In the genomic region with DNA sequence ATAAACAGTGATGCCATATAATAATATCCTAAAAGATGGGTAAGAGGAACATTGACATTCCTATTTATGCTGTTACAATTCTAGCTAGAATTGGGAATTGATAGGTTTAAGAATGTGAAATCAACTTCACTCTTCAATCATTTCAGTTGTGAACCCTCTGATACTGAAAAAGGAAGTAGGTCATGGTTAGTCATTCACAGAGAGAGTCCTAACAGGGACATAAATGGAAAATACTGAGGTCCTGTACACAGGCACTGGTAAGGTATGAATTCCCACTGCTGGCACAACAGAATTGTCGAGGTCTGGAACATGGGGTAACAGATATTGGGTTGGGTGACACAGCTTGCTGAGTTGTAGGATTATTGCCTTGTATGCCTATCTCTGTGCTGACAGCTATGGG, we compare ENCODE assay signal across 15 cellular contexts.
A peak's percentile ranks its signal among the peaks of the same experiment; 100 is the strongest.
DNase-seq lines count a peak whose midpoint lies in the region; ATAC-seq and TF ChIP-seq lines count a peak whose summit lies in the region.
"Had no signal": no experiment of that assay in that cellular context is flagged by ENCODE, and none has a peak within 500 bp of the region (broad histone marks: within the 10 kb centered on the region; RNA-seq: fewer than 3 reads in every experiment).

No MANE protein-coding gene starts in this region.

- H3K9me3 ChIP-seq in CD4-positive, alpha-beta memory T cell (ENCODE audit: control insufficient read depth in 1 of 2, low read length in 2 of 2) = no peaks in the 10 kb centered on the region

- no peak overlapping the region for H3K4me3 ChIP-seq in CD4-positive, alpha-beta memory T cell (ENCODE audit: low read length in 2 of 2)
- H3K4me3 ChIP-seq in lower leg skin (ENCODE audit: low read depth, poor library complexity, severe bottlenecking) = no peak overlapping the region
- H3K4me3 ChIP-seq: hepatocyte had no signal

- no peaks in the 10 kb centered on the region for H3K27me3 ChIP-seq in CD4-positive, alpha-beta memory T cell (ENCODE audit: insufficient read depth, low read length)
- H3K27me3 ChIP-seq: hepatocyte had no signal

- no peak overlapping the region for H3K4me3 Mint-ChIP-seq in CD4-positive, alpha-beta memory T cell
- H3K4me3 Mint-ChIP-seq: activated B cell treated with CpG ODN at 0.5 μM for 24 hours, nephron progenitor cell had no signal

- no peaks in the 10 kb centered on the region for H3K36me3 ChIP-seq in CD4-positive, alpha-beta memory T cell (ENCODE audit: insufficient read depth, low read length)

- no peak overlapping the region for H3K27ac Mint-ChIP-seq in CD4-positive, alpha-beta memory T cell
- H3K27ac Mint-ChIP-seq: activated B cell treated with CpG ODN at 0.5 μM for 24 hours, nephron progenitor cell had no signal

- H3K27ac ChIP-seq in CD4-positive, alpha-beta memory T cell (ENCODE audit: low read depth, low read length) = no peak overlapping the region
- H3K27ac ChIP-seq: epithelial cell of prostate, hepatocyte had no signal

- POLR2A ChIA-PET in CD4-positive, alpha-beta memory T cell (lab: Charles Lee; ENCODE audit: partially characterized antibody) = no interaction called here

- no peaks in the 10 kb centered on the region for H3K27me3 Mint-ChIP-seq in CD4-positive, alpha-beta memory T cell
- H3K27me3 Mint-ChIP-seq: activated B cell treated with CpG ODN at 0.5 μM for 24 hours had no signal

- no peaks in the 10 kb centered on the region for H3K4me1 Mint-ChIP-seq in CD4-positive, alpha-beta memory T cell
- H3K4me1 Mint-ChIP-seq: activated B cell treated with CpG ODN at 0.5 μM for 24 hours, nephron progenitor cell had no signal

- TF ChIP-seq POLR2A in lower leg skin (IDR thresholded peaks at IDR 0.05) = no peak

- H3K36me3 Mint-ChIP-seq in CD4-positive, alpha-beta memory T cell = peaks cover 0 to 6% of the 10 kb centered on the region in 2 donors

- peaks cover 0 to 1% (median 0%) of the 10 kb centered on the region in 8 donors for H3K9me3 Mint-ChIP-seq in CD4-positive, alpha-beta memory T cell
- H3K9me3 Mint-ChIP-seq: activated B cell treated with CpG ODN at 0.5 μM for 24 hours, nephron progenitor cell had no signal

- intact Hi-C loops in CD4-positive, alpha-beta memory T cell (cut with micrococcal nuclease) = no loop called here
- intact Hi-C loops in lower leg skin (cut with DNase I; ENCODE audit: low total_unique reads) = no loop called here

- DNase-seq in stimulated activated CD4-positive, alpha-beta T cell treated with anti-CD3 and anti-CD28 coated beads, Interleukin-15, amount 100 ng/mL, for 24 hours = peak; percentile 1
- no peak for DNase-seq in stimulated activated CD4-positive, alpha-beta T cell treated with anti-CD3 and anti-CD28 coated beads, Interleukin-1b, Interleukin-23, amount 100 ng/mL, for 48 hours
- DNase-seq in CD4-positive, alpha-beta memory T cell = no peak
- DNase-seq in 8988T = no peak
- DNase-seq in NCI-H524 (lab: John Stamatoyannopoulos, UW) = no peak
- no peak for DNase-seq in lower leg skin (ENCODE audit: low spot score in 2 of 2)
- DNase-seq: activated B cell treated with CpG ODN at 0.5 μM for 24 hours, caudate nucleus, H7, NCI-H1417 treated with DMSO at 0.1 percent for 48 hours, nephron progenitor cell had no signal

- 82 to 84% methylated on average over 1 of the region's 1 CpG for WGBS in lower leg skin, 2 donors

- CTCF ChIA-PET in CD4-positive, alpha-beta memory T cell (lab: Charles Lee; ENCODE audit: partially characterized antibody) = no interaction called here

- ATAC-seq in HG02759 (IDR thresholded peaks at IDR 0.05; ENCODE audit: unreplicated experiment) (peak; percentile 73), HG03432 (IDR thresholded peaks at IDR 0.05; ENCODE audit: unreplicated experiment) (peak; percentile 83)

- no peaks in the 10 kb centered on the region for H3K4me1 ChIP-seq in CD4-positive, alpha-beta memory T cell (ENCODE audit: insufficient read depth, low read length)

- no peak for TF ChIP-seq CTCF in lower leg skin (IDR thresholded peaks at IDR 0.05)
